21 cellular contexts compared by ENCODE assay signal in genomic region chr20:1012359-1013168, GRCh38. TPM values are rescaled to one million over a fixed set of nuclear protein-coding genes. Genes with fewer than 3 reads are reported as not detected.
DNase-seq lines count a peak whose midpoint lies in the region; ATAC-seq, FAIRE-seq and TF ChIP-seq lines count a peak whose summit lies in the region.
"Had no signal": no experiment of that assay in that cellular context is flagged by ENCODE, and none has a peak within 500 bp of the region (broad histone marks: within the 10 kb centered on the region; RNA-seq: fewer than 3 reads in every experiment).

No MANE protein-coding gene starts in this region.

- H3K4me2 ChIP-seq in IMR-90 (ENCODE audit: low read depth, low read length) (no peak overlapping the region), neuronal stem cell (ENCODE audit: insufficient read depth, low read length, poor library complexity, severe bottlenecking) (no peak overlapping the region)
- H3K4me2 ChIP-seq: BLaER1 treated with 17β-estradiol and CSF1 and Interleukin-3, amounts not matched to agents 10 nM and 100 nM had no signal

- no peak overlapping the region for H4K5ac ChIP-seq in IMR-90 (ENCODE audit: low read depth, low read length)

- no peak overlapping the region for H3K4ac ChIP-seq in IMR-90 (ENCODE audit: low read depth, low read length)
- no peak overlapping the region for H3K4ac ChIP-seq in neuronal stem cell (ENCODE audit: low read length)

- H3K36me3 Mint-ChIP-seq in stimulated activated memory B cell treated with anti-CD40 and anti-IgM and Interleukin-4, amounts not matched to agents 10 μg/mL and 1 μg/mL and 100 μg/mL, for 72 hours = no peaks in the 10 kb centered on the region
- H3K36me3 Mint-ChIP-seq: CD8-positive, alpha-beta T cell; IgD-negative memory B cell had no signal

- no peak overlapping the region for H3K27ac Mint-ChIP-seq in stimulated activated memory B cell treated with anti-CD40 and anti-IgM and Interleukin-4, amounts not matched to agents 10 μg/mL and 1 μg/mL and 100 μg/mL, for 72 hours
- H3K27ac Mint-ChIP-seq: B cell; CD8-positive, alpha-beta T cell; HFFc6; IgD-negative memory B cell had no signal

- WGBS in IMR-90 (ENCODE audit: extremely low coverage in 2 of 2, insufficient read length in 1 of 2), 2 experiments = no CpG with 5 or more reads among the region's 10 CpGs
- whole genome bisulfite sequencing in neuronal stem cell (ENCODE audit: extremely low coverage in 2 of 2, insufficient read length in 2 of 2, insufficient replicate concordance in 1 of 2), 2 donors = no CpG with 5 or more reads among the region's 10 CpGs

- no peak overlapping the region for H3K18ac ChIP-seq in IMR-90 (ENCODE audit: low read depth, low read length)
- peak overlapping the region; percentile 16 for H3K18ac ChIP-seq in neuronal stem cell (ENCODE audit: low read length)

- in situ Hi-C loops in IMR-90 (cut with MboI; ENCODE audit: low sequenced_read_pairs) = no loop called here

- H3K27ac ChIP-seq in IMR-90 (ENCODE audit: insufficient read depth, low read length) = no peak overlapping the region
- no peak overlapping the region for H3K27ac ChIP-seq in neuronal stem cell (replicated peaks; ENCODE audit: low read length)
- H3K27ac ChIP-seq: BLaER1 treated with 17β-estradiol and CSF1 and Interleukin-3, amounts not matched to agents 10 nM and 100 nM; GM23248 had no signal

- DNase-seq in IMR-90 = no peak
- no peak for DNase-seq in bronchial epithelial cell (ENCODE audit: low read depth)
- DNase-seq in left kidney (ENCODE audit: low read depth, low spot score) = peak; percentile 12
- DNase-seq in neuronal stem cell (ENCODE audit: low spot score) = no peak
- DNase-seq: Calu3; CD8-positive, alpha-beta T cell; DMS79 treated with DMSO at 0.1 percent for 48 hours; GF-D8; GM23248; HCEC 1CT; HFFc6 had no signal

- H3K4me1 ChIP-seq in IMR-90 (ENCODE audit: control insufficient read depth, insufficient read depth, low read length) (no peaks in the 10 kb centered on the region), neuronal stem cell (ENCODE audit: control insufficient read depth in 2 of 2, insufficient read depth in 1 of 2, low read depth in 1 of 2, low read length in 2 of 2) (no peaks in the 10 kb centered on the region)

- no peak for TF ChIP-seq RAD21 in IMR-90 (IDR thresholded peaks at IDR 0.05; ENCODE audit: low read length)

- no peak for TF ChIP-seq CTCF in IMR-90 (conservative IDR thresholded peaks at IDR 0.05; ENCODE audit: low read depth, low read length)
- no peak for TF ChIP-seq CTCF in bronchial epithelial cell (IDR thresholded peaks at IDR 0.05; ENCODE audit: insufficient read depth, low read length, severe bottlenecking)

- no peak for TF ChIP-seq POLR2A in IMR-90 (IDR thresholded peaks at IDR 0.05; ENCODE audit: low read depth, low read length)

- H2BK120ac ChIP-seq in IMR-90 (ENCODE audit: low read depth, low read length) (no peak overlapping the region), neuronal stem cell (ENCODE audit: low read depth, low read length) (no peak overlapping the region)

- no peak overlapping the region for H3K23ac ChIP-seq in IMR-90 (ENCODE audit: low read depth, low read length)
- H3K23ac ChIP-seq in neuronal stem cell (ENCODE audit: low read depth, low read length, poor library complexity) = peak overlapping the region; percentile 81

- H3K9me3 ChIP-seq in IMR-90 (ENCODE audit: control insufficient read depth, insufficient read depth, low read length) (no peaks in the 10 kb centered on the region), neuronal stem cell (replicated peaks in 1 of 2; ENCODE audit: control insufficient read depth in 2 of 2, insufficient read depth in 1 of 2, low read depth in 1 of 2, low read length in 2 of 2) (no peaks in the 10 kb centered on the region)
- H3K9me3 ChIP-seq: BLaER1 treated with 17β-estradiol and CSF1 and Interleukin-3, amounts not matched to agents 10 nM and 100 nM had no signal

- no peak overlapping the region for H2BK12ac ChIP-seq in neuronal stem cell (ENCODE audit: low read length)

- H2AK9ac ChIP-seq in IMR-90 (replicated peaks; ENCODE audit: low read depth, low read length, poor library complexity) = no peak overlapping the region

- no peak for ATAC-seq in IMR-90 (ENCODE audit: low read depth)
- ATAC-seq in GM21360 (IDR thresholded peaks at IDR 0.05; ENCODE audit: unreplicated experiment) = no peak
- no peak for ATAC-seq in GM18861 (IDR thresholded peaks at IDR 0.05; ENCODE audit: unreplicated experiment)
- ATAC-seq in stimulated activated memory B cell treated with anti-CD40 and anti-IgM and Interleukin-4, amounts not matched to agents 10 μg/mL and 1 μg/mL and 100 μg/mL, for 72 hours = no peak
- ATAC-seq in HG02981 (IDR thresholded peaks at IDR 0.05; ENCODE audit: unreplicated experiment) = no peak
- ATAC-seq: CD8-positive, alpha-beta T cell had no signal

- no peaks in the 10 kb centered on the region for H3K9me3 Mint-ChIP-seq in stimulated activated memory B cell treated with anti-CD40 and anti-IgM and Interleukin-4, amounts not matched to agents 10 μg/mL and 1 μg/mL and 100 μg/mL, for 72 hours
- H3K9me3 Mint-ChIP-seq: CD8-positive, alpha-beta T cell; HFFc6; IgD-negative memory B cell had no signal

- no peaks in the 10 kb centered on the region for H4K20me1 ChIP-seq in IMR-90 (ENCODE audit: insufficient read depth, low read length)
- H4K20me1 ChIP-seq: BLaER1 treated with 17β-estradiol and CSF1 and Interleukin-3, amounts not matched to agents 10 nM and 100 nM had no signal

- H3K56ac ChIP-seq in IMR-90 (ENCODE audit: extremely low read depth, insufficient read depth, low read length) = no peak overlapping the region

- H3K4me3 Mint-ChIP-seq in stimulated activated memory B cell treated with anti-CD40 and anti-IgM and Interleukin-4, amounts not matched to agents 10 μg/mL and 1 μg/mL and 100 μg/mL, for 72 hours = no peak overlapping the region
- H3K4me3 Mint-ChIP-seq: B cell; CD8-positive, alpha-beta T cell; HFFc6; IgD-negative memory B cell had no signal

- no peak overlapping the region for H2BK20ac ChIP-seq in IMR-90 (ENCODE audit: low read depth, low read length)

- H2BK15ac ChIP-seq in IMR-90 (ENCODE audit: low read depth, low read length) (no peak overlapping the region), neuronal stem cell (ENCODE audit: low read length) (peak overlapping the region; percentile 24)

- H3K9ac ChIP-seq in IMR-90 (ENCODE audit: low read depth, low read length) = no peak overlapping the region
- no peak overlapping the region for H3K9ac ChIP-seq in neuronal stem cell (ENCODE audit: low read depth, low read length, poor library complexity)
- H3K9ac ChIP-seq: BLaER1 treated with 17β-estradiol and CSF1 and Interleukin-3, amounts not matched to agents 10 nM and 100 nM; GM23248 had no signal

- peak; percentile 91 for FAIRE-seq in bronchial epithelial cell (lab: Jason Lieb, UNC)
- FAIRE-seq: H54, HTR-8/SVneo had no signal

- no peak overlapping the region for H4K8ac ChIP-seq in IMR-90 (ENCODE audit: low read depth in 2 of 2, low read length in 2 of 2)
- H4K8ac ChIP-seq in neuronal stem cell (ENCODE audit: low read depth, low read length) = no peak overlapping the region

- dilution Hi-C loops in IMR-90 (cut with HindIII; ENCODE audit: low sequenced_read_pairs, unreplicated experiment) = no loop called here

- H2AK5ac ChIP-seq in IMR-90 (ENCODE audit: low read depth, low read length) = no peak overlapping the region
- H2AK5ac ChIP-seq in neuronal stem cell (ENCODE audit: low read depth, low read length) = peak overlapping the region; percentile 21

- H3K4me3 ChIP-seq in IMR-90 (ENCODE audit: insufficient read depth, low read depth, low read length) (no peak overlapping the region), bronchial epithelial cell (ENCODE audit: low read depth, low read length) (no peak overlapping the region), neuronal stem cell (ENCODE audit: low read length in 2 of 2) (no peak overlapping the region)
- H3K4me3 ChIP-seq: BLaER1 treated with 17β-estradiol and CSF1 and Interleukin-3, amounts not matched to agents 10 nM and 100 nM; GM23248 had no signal

- intact Hi-C loops in IMR-90 (cut with micrococcal nuclease) = no loop called here

- peaks cover 54% of the 10 kb centered on the region for H3K27me3 Mint-ChIP-seq in stimulated activated memory B cell treated with anti-CD40 and anti-IgM and Interleukin-4, amounts not matched to agents 10 μg/mL and 1 μg/mL and 100 μg/mL, for 72 hours

- no peaks in the 10 kb centered on the region for H3K36me3 ChIP-seq in IMR-90 (ENCODE audit: control insufficient read depth, insufficient read depth, low read length)
- no peaks in the 10 kb centered on the region for H3K36me3 ChIP-seq in bronchial epithelial cell (ENCODE audit: control insufficient read depth, insufficient read depth, low read length)
- H3K36me3 ChIP-seq in neuronal stem cell (replicated peaks in 1 of 2; ENCODE audit: control insufficient read depth in 2 of 2, insufficient read depth in 2 of 2, low read length in 2 of 2) = no peaks in the 10 kb centered on the region
- H3K36me3 ChIP-seq: BLaER1 treated with 17β-estradiol and CSF1 and Interleukin-3, amounts not matched to agents 10 nM and 100 nM had no signal

- peaks cover 8% of the 10 kb centered on the region for H3K4me1 Mint-ChIP-seq in stimulated activated memory B cell treated with anti-CD40 and anti-IgM and Interleukin-4, amounts not matched to agents 10 μg/mL and 1 μg/mL and 100 μg/mL, for 72 hours

- H3K79me1 ChIP-seq in IMR-90 (ENCODE audit: low read depth in 1 of 2, low read length in 2 of 2) (no peaks in the 10 kb centered on the region), neuronal stem cell (ENCODE audit: low read depth, low read length) (no peaks in the 10 kb centered on the region)

- H3K14ac ChIP-seq in IMR-90 (replicated peaks; ENCODE audit: low read depth, low read length) = no peak overlapping the region
- no peak overlapping the region for H3K14ac ChIP-seq in neuronal stem cell (ENCODE audit: low read length)

- no peak overlapping the region for H4K91ac ChIP-seq in IMR-90 (ENCODE audit: insufficient read depth, low read depth, low read length)
- H4K91ac ChIP-seq in neuronal stem cell (ENCODE audit: low read depth, low read length, poor library complexity) = peak overlapping the region; percentile 46

- H2BK5ac ChIP-seq in IMR-90 (ENCODE audit: low read depth, low read length, poor library complexity, severe bottlenecking) (no peak overlapping the region), neuronal stem cell (ENCODE audit: low read length) (no peak overlapping the region)

- no peaks in the 10 kb centered on the region for H3K9me1 ChIP-seq in IMR-90 (ENCODE audit: insufficient read depth, low read length)

- CTCF ChIA-PET in IMR-90 (lab: Yijun Ruan, JAX) = no interaction called here

- H3K27me3 ChIP-seq in IMR-90 (ENCODE audit: control insufficient read depth, insufficient read depth, low read length) = peaks cover 1% of the 10 kb centered on the region; the same call in 1 of the 2 replicates
- no peaks in the 10 kb centered on the region for H3K27me3 ChIP-seq in bronchial epithelial cell (ENCODE audit: control insufficient read depth, insufficient read depth, low read length)
- H3K27me3 ChIP-seq in neuronal stem cell (ENCODE audit: control insufficient read depth in 3 of 3, insufficient read depth in 3 of 3, low read depth in 1 of 3, low read length in 3 of 3) = peaks cover 0 to 8% (median 0%) of the 10 kb centered on the region in 3 experiments
- H3K27me3 ChIP-seq: BLaER1 treated with 17β-estradiol and CSF1 and Interleukin-3, amounts not matched to agents 10 nM and 100 nM had no signal

- POLR2A ChIA-PET in IMR-90 (lab: Charles Lee; ENCODE audit: unreplicated experiment) = no interaction called here

- peak overlapping the region; percentile 33 for H2AFZ ChIP-seq in IMR-90 (replicated peaks; ENCODE audit: low read length, poor library complexity)
- no peak overlapping the region for H2AFZ ChIP-seq in neuronal stem cell (ENCODE audit: low read length)
- H2AFZ ChIP-seq: GM23248 had no signal

- no TSS peak for BruUV-seq in IMR-90 (replicated peaks; lab: Mats Ljungman, UMichigan)

RNA-seq across cellular contexts. Expression of gene RSPO4, which starts 10.5 kb away (rescaled TPM):
- not detected in 2 replicates for total RNA-seq in IMR-90 (2012; rRNA removed)
- not detected in 2 replicates for polyA plus RNA-seq in IMR-90 (2012; rRNA removed)
- not detected in 2 replicates for polyA plus RNA-seq in IMR-90 (2012; cell fraction: cytosol; rRNA removed)
- not detected in 2 replicates for polyA plus RNA-seq in IMR-90 (2012; cell fraction: nucleus; rRNA removed; ENCODE audit: low replicate concordance)
- not detected in 2 replicates for total RNA-seq in bronchial epithelial cell
- 0.98 TPM for polyA plus RNA-seq in neuronal stem cell (2013, experiment 1 of 2)
- polyA plus RNA-seq in neuronal stem cell (2013, experiment 2 of 2) = 0.90 TPM
- total RNA-seq: A172, Calu3, GM23248, HFFc6 had no signal
- polyA plus RNA-seq: IgD-negative memory B cell had no signal
